Comparison of ENCODE assay signal across 1 cellular context in the genomic region with DNA sequence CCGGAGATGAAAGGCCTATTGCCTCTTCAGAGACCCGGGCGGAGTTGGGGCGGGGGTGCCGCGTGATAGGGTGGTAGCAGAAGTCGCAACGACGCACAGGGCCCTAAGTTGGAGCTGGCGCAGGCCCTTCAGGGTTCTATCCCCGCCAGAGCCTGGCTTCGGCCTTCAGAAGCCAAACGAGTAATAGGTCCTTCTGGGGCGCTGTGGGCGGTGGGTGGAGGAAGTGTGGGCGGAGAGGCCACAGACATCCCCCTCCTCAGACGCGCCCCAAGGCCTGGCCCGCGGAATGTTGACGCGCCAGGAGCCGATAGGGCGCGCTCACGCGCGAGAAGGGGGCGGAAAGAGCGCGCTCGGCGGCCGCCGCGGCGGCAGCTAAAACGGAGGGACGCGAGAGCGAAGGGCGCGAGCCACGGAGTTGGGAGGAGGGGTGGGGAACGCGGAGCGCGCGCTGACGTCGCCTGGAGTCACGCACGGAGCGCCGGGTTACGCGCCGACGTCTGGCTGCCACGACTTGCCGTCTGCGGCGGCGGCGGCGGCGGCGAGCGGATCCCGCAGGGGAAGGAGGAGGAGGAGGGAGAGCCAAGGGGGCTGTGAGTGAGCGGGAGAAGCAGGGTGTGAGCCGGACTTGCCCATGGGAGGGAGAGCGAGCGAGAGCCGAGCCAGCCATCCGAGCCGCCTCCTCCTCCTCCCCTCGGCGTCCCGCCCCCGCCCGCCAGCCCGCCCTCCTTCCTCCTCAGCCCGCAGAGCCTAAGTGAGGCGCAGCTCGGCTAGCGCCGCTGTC.
A peak's percentile ranks its signal among the peaks of the same experiment; 100 is the strongest.
TF ChIP-seq lines count a peak whose summit lies in the region.

No MANE protein-coding gene starts in this region.

TF ChIP-seq in IMR-90, 13 proteins besides CTCF, POLR2A, EP300 and RAD21:
- TF ChIP-seq BHLHE40 (IDR thresholded peaks at IDR 0.05; ENCODE audit: low read depth, low read length) (peak; percentile 53), MAZ (IDR thresholded peaks at IDR 0.05; ENCODE audit: borderline replicate concordance, low read depth, low read length) (peak; percentile 53), MXI1 (IDR thresholded peaks at IDR 0.05; ENCODE audit: borderline replicate concordance, low read depth, low read length) (no peak; the same call in 1 of the 2 replicates), SMC3 (IDR thresholded peaks at IDR 0.05; ENCODE audit: low read depth, low read length) (no peak), NFE2L2 (IDR thresholded peaks at IDR 0.05; ENCODE audit: low read depth, low read length) (no peak), CEBPB (IDR thresholded peaks at IDR 0.05; ENCODE audit: low read depth, low read length) (no peak), CHD1 (IDR thresholded peaks at IDR 0.05; ENCODE audit: low read depth, low read length) (no peak), MAFK (IDR thresholded peaks at IDR 0.05; ENCODE audit: low read depth, low read length) (no peak)
- TF ChIP-seq, protein P1, sequence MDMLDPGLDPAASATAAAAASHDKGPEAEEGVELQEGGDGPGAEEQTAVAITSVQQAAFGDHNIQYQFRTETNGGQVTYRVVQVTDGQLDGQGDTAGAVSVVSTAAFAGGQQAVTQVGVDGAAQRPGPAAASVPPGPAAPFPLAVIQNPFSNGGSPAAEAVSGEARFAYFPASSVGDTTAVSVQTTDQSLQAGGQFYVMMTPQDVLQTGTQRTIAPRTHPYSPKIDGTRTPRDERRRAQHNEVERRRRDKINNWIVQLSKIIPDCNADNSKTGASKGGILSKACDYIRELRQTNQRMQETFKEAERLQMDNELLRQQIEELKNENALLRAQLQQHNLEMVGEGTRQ (IDR thresholded peaks at IDR 0.05; ENCODE audit: low read depth, low read length) = no peak
